Comparison of ENCODE assay signal across 29 cellular contexts in the genomic region with DNA sequence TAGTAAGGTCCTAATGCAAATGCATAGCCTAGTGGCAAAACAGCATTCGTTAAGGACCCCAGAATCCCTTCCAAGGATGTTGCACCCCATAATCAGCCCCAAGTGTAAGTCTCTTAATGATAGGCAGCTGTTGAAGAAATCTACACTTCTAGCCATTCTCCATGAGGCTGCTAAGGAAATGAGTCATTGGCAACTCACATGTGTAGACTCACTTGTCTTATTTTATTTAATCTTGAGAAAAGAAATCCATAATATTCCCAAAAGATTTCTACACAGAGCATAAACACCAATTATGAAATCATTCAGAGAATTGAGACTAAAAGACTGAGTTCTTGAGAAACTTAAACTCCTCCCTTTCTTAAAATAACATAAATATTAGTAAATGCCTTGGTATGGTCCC. TPM values are rescaled to one million over a fixed set of nuclear protein-coding genes. Genes with fewer than 3 reads are reported as not detected.
"Had no signal": no experiment of that assay in that cellular context is flagged by ENCODE, and none has a peak within 500 bp of the region (broad histone marks: within the 10 kb centered on the region; RNA-seq: fewer than 3 reads in every experiment).

No MANE protein-coding gene starts in this region.

- H3K4me3 ChIP-seq: colonic mucosa, heart left ventricle, skin epidermis, uterus had no signal

- H3K36me3 ChIP-seq: colonic mucosa, heart left ventricle, uterus had no signal

- H3K9me3 ChIP-seq: colonic mucosa, heart left ventricle, uterus had no signal

- ATAC-seq: activated CD4-positive, alpha-beta T cell treated with anti-CD3 and anti-CD28 coated beads for 36 hours; activated CD8-positive, alpha-beta memory T cell treated with anti-CD3 and anti-CD28 coated beads, Interleukin-2, amount 10 ng/mL, durations not matched to agents 7 days and 5 days; activated CD8-positive, alpha-beta T cell treated with anti-CD3 and anti-CD28 coated beads, Interleukin-2, amount 10 ng/mL, durations not matched to agents 7 days and 5 days; activated naive CD4-positive, alpha-beta T cell treated with anti-CD3 and anti-CD28 coated beads, Interleukin-2, amount 50 U/mL, for 72 hours; activated T-cell treated with anti-CD3 and anti-CD28 coated beads, Interleukin-2, amount 50 U/mL, for 72 hours; left lobe of liver; sciatic nerve; stimulated activated naive CD8-positive, alpha-beta T cell treated with anti-CD3 and anti-CD28 coated beads, Interleukin-15, Interleukin-2, amounts not matched to agents 100 U/mL and 50 U/mL, for 24 hours had no signal

- H3K27ac ChIP-seq: colonic mucosa, skin epidermis, uterus had no signal

- H3K27me3 ChIP-seq: colonic mucosa, heart left ventricle, uterus had no signal

- H3K4me1 ChIP-seq: colonic mucosa, heart left ventricle, uterus had no signal

- DNase-seq: activated CD4-positive, alpha-beta T cell treated with anti-CD3 and anti-CD28 coated beads for 36 hours; activated CD4-positive, CD25-positive, alpha-beta regulatory T cell; activated CD8-positive, alpha-beta memory T cell treated with anti-CD3 and anti-CD28 coated beads, Interleukin-2, amount 10 ng/mL, durations not matched to agents 7 days and 5 days; activated CD8-positive, alpha-beta T cell treated with anti-CD3 and anti-CD28 coated beads, Interleukin-2, amount 10 ng/mL, durations not matched to agents 7 days and 5 days; activated naive CD4-positive, alpha-beta T cell; activated T-cell treated with anti-CD3 and anti-CD28 coated beads for 4 hours; activated T-cell treated with anti-CD3 and anti-CD28 coated beads, Interleukin-2, amount 50 U/mL, for 72 hours; colonic mucosa; effector memory CD4-positive, alpha-beta T cell; heart left ventricle; hypothalamus; immature natural killer cell; kidney; posterior cingulate gyrus; stimulated activated CD4-positive, alpha-beta T cell treated with anti-CD3 and anti-CD28 coated beads, Interleukin-12 subunit alpha, Interleukin-12 subunit beta, amount 100 ng/mL, for 4 hours; stimulated activated CD4-positive, alpha-beta T cell treated with anti-CD3 and anti-CD28 coated beads, Interleukin-4, amount 100 ng/mL, for 1 hour; stimulated activated naive CD8-positive, alpha-beta T cell treated with anti-CD3 and anti-CD28 coated beads, Interleukin-15, Interleukin-2, amounts not matched to agents 100 U/mL and 50 U/mL, for 24 hours; uterus had no signal

RNA-seq across cellular contexts. Expression of a gene that starts 52.4 kb away (rescaled TPM):
- total RNA-seq: activated CD4-positive, alpha-beta T cell treated with anti-CD3 and anti-CD28 coated beads for 36 hours; activated CD8-positive, alpha-beta memory T cell treated with anti-CD3 and anti-CD28 coated beads, Interleukin-2, amount 10 ng/mL, durations not matched to agents 7 days and 5 days; activated CD8-positive, alpha-beta T cell treated with anti-CD3 and anti-CD28 coated beads, Interleukin-2, amount 10 ng/mL, durations not matched to agents 7 days and 5 days; activated naive CD4-positive, alpha-beta T cell treated with anti-CD3 and anti-CD28 coated beads, Interleukin-2, amount 50 U/mL, for 72 hours; activated T-cell treated with anti-CD3 and anti-CD28 coated beads, Interleukin-2, amount 50 U/mL, for 72 hours; colonic mucosa; dermis microvascular lymphatic vessel endothelial cell; epithelial cell of proximal tubule; fibroblast of lung; heart left ventricle; kidney; lung microvascular endothelial cell; mucosa of gallbladder; osteoblast; renal cortical epithelial cell; sciatic nerve; uterus had no signal
